ENCODE assay signal across 22 cellular contexts in genomic region chr16:30691907-30692306, GRCh38.
"Had no signal": no experiment of that assay in that cellular context is flagged by ENCODE, and none has a peak within 500 bp of the region (broad histone marks: within the 10 kb centered on the region; RNA-seq: fewer than 3 reads in every experiment).

No MANE protein-coding gene starts in this region.

- H3K4me3 Mint-ChIP-seq: activated CD4-positive, alpha-beta memory T cell treated with anti-CD3 and anti-CD28 coated beads for 36 hours; activated naive CD4-positive, alpha-beta T cell treated with anti-CD3 and anti-CD28 coated beads, Interleukin-2, amount 10 ng/mL, durations not matched to agents 7 days and 5 days; activated naive CD8-positive, alpha-beta T cell treated with anti-CD3 and anti-CD28 coated beads, Interleukin-2, amount 50 U/mL, for 24 hours; activated T-cell treated with anti-CD3 and anti-CD28 coated beads, Interleukin-2, amount 50 U/mL, for 72 hours; immature natural killer cell; naive B cell; neural crest cell; stimulated activated naive CD8-positive, alpha-beta T cell treated with anti-CD3 and anti-CD28 coated beads, Interleukin-15, amount 100 ng/mL, for 72 hours had no signal

- ATAC-seq: activated naive CD8-positive, alpha-beta T cell treated with anti-CD3 and anti-CD28 coated beads, Interleukin-2, amount 50 U/mL, for 24 hours; activated T-cell treated with anti-CD3 and anti-CD28 coated beads, Interleukin-2, amount 50 U/mL, for 72 hours; heart right ventricle; left lobe of liver; lower lobe of right lung; psoas muscle; stimulated activated naive CD8-positive, alpha-beta T cell treated with anti-CD3 and anti-CD28 coated beads, Interleukin-15, amount 100 ng/mL, for 72 hours had no signal

- H3K27me3 Mint-ChIP-seq: activated CD4-positive, alpha-beta memory T cell treated with anti-CD3 and anti-CD28 coated beads for 36 hours; activated naive CD8-positive, alpha-beta T cell treated with anti-CD3 and anti-CD28 coated beads, Interleukin-2, amount 50 U/mL, for 24 hours; naive B cell; stimulated activated naive CD8-positive, alpha-beta T cell treated with anti-CD3 and anti-CD28 coated beads, Interleukin-15, amount 100 ng/mL, for 72 hours had no signal

- DNase-seq: activated CD4-positive, alpha-beta memory T cell treated with anti-CD3 and anti-CD28 coated beads for 36 hours; activated CD4-positive, alpha-beta T cell treated with anti-CD3 and anti-CD28 coated beads for 48 hours; activated effector memory CD4-positive, alpha-beta T cell treated with anti-CD3 and anti-CD28 coated beads, Interleukin-2, amount 50 U/mL, for 16 hours; activated naive CD4-positive, alpha-beta T cell treated with anti-CD3 and anti-CD28 coated beads, Interleukin-2, amount 10 ng/mL, durations not matched to agents 7 days and 5 days; activated naive CD8-positive, alpha-beta T cell treated with anti-CD3 and anti-CD28 coated beads, Interleukin-2, amount 50 U/mL, for 24 hours; activated T-cell treated with anti-CD3 and anti-CD28 coated beads, Interleukin-2, amount 50 U/mL, for 72 hours; anterior cingulate cortex; foreskin fibroblast; heart right ventricle; immature natural killer cell; lower lobe of right lung; mesendoderm; naive B cell; ovary; psoas muscle; stimulated activated CD4-positive, alpha-beta T cell treated with anti-CD3 and anti-CD28 coated beads, Interleukin-1b, Interleukin-23, amount 100 ng/mL, for 48 hours; stimulated activated naive CD8-positive, alpha-beta T cell treated with anti-CD3 and anti-CD28 coated beads, Interleukin-15, amount 100 ng/mL, for 72 hours; T-helper 9 cell; tibial artery had no signal

- H3K36me3 Mint-ChIP-seq: activated CD4-positive, alpha-beta memory T cell treated with anti-CD3 and anti-CD28 coated beads for 36 hours; activated naive CD4-positive, alpha-beta T cell treated with anti-CD3 and anti-CD28 coated beads, Interleukin-2, amount 10 ng/mL, durations not matched to agents 7 days and 5 days; brain; immature natural killer cell; naive B cell had no signal

- H3K9me3 Mint-ChIP-seq: activated CD4-positive, alpha-beta memory T cell treated with anti-CD3 and anti-CD28 coated beads for 36 hours; activated naive CD4-positive, alpha-beta T cell treated with anti-CD3 and anti-CD28 coated beads, Interleukin-2, amount 10 ng/mL, durations not matched to agents 7 days and 5 days; activated naive CD8-positive, alpha-beta T cell treated with anti-CD3 and anti-CD28 coated beads, Interleukin-2, amount 50 U/mL, for 24 hours; activated T-cell treated with anti-CD3 and anti-CD28 coated beads, Interleukin-2, amount 50 U/mL, for 72 hours; immature natural killer cell; naive B cell; neural crest cell; stimulated activated naive CD8-positive, alpha-beta T cell treated with anti-CD3 and anti-CD28 coated beads, Interleukin-15, amount 100 ng/mL, for 72 hours had no signal

- H3K27ac Mint-ChIP-seq: activated naive CD4-positive, alpha-beta T cell treated with anti-CD3 and anti-CD28 coated beads, Interleukin-2, amount 10 ng/mL, durations not matched to agents 7 days and 5 days; activated naive CD8-positive, alpha-beta T cell treated with anti-CD3 and anti-CD28 coated beads, Interleukin-2, amount 50 U/mL, for 24 hours; activated T-cell treated with anti-CD3 and anti-CD28 coated beads, Interleukin-2, amount 50 U/mL, for 72 hours had no signal
